8 cellular contexts compared by ENCODE assay signal in genomic region chr7:50793947-50794570, GRCh38. TPM values are rescaled to one million over a fixed set of nuclear protein-coding genes. Genes with fewer than 3 reads are reported as not detected.
DNase-seq lines count a peak whose midpoint lies in the region; ATAC-seq and TF ChIP-seq lines count a peak whose summit lies in the region.

No MANE protein-coding gene starts in this region.

- H3K4me3 ChIP-seq in fibroblast of the aortic adventitia (ENCODE audit: low read depth, low read length) (peak overlapping the region; percentile 64), osteoblast (ENCODE audit: insufficient read depth, low read length) (peak overlapping the region; percentile 67)

- peaks cover 33% of the 10 kb centered on the region for H3K79me2 ChIP-seq in osteoblast (ENCODE audit: insufficient read depth, low read length)

- ATAC-seq in GM18858 (IDR thresholded peaks at IDR 0.05; ENCODE audit: unreplicated experiment) (no peak), GM21786 (IDR thresholded peaks at IDR 0.05; ENCODE audit: unreplicated experiment) (no peak)

- peaks cover 14% of the 10 kb centered on the region for H4K20me1 ChIP-seq in osteoblast (ENCODE audit: insufficient read depth, low read length)

- no peaks in the 10 kb centered on the region for H3K27me3 ChIP-seq in osteoblast (ENCODE audit: insufficient read depth, low read length)

- peak overlapping the region; percentile 70 for H3K4me2 ChIP-seq in osteoblast (ENCODE audit: insufficient read depth, low read length)

- H3K36me3 ChIP-seq in osteoblast (ENCODE audit: insufficient read depth, low read length), result no peaks in the 10 kb centered on the region

- peaks cover 2% of the 10 kb centered on the region for H3K9me3 ChIP-seq in osteoblast (ENCODE audit: low read depth, low read length)

- H2AFZ ChIP-seq in osteoblast (ENCODE audit: low read length), result peak overlapping the region; percentile 75

- DNase-seq in fibroblast of the aortic adventitia (ENCODE audit: low read depth), result no peak
- no peak for DNase-seq in osteoblast (ENCODE audit: insufficient read length, low spot score, missing footprints)
- DNase-seq in NCI-H82 treated with DMSO at 0.1 percent for 48 hours (lab: John Stamatoyannopoulos, UW; ENCODE audit: unreplicated experiment), result no peak
- DNase-seq in NOMO-1 (lab: John Stamatoyannopoulos, UW; ENCODE audit: unreplicated experiment in 2 of 2), result no peak

- H3K27ac ChIP-seq in C4-2B (peak overlapping the region; percentile 74), VCaP (peak overlapping the region; percentile 86), osteoblast (ENCODE audit: low read depth, low read length) (peak overlapping the region; percentile 14)

- no peak for TF ChIP-seq CTCF in C4-2B (conservative IDR thresholded peaks at IDR 0.05)
- TF ChIP-seq CTCF in VCaP (conservative IDR thresholded peaks at IDR 0.05), result no peak
- TF ChIP-seq CTCF in fibroblast of the aortic adventitia (IDR thresholded peaks at IDR 0.05; ENCODE audit: insufficient read depth, low read length), result no peak
- TF ChIP-seq CTCF in osteoblast (IDR thresholded peaks at IDR 0.05; ENCODE audit: extremely low read depth, low read depth, low read length), result no peak

- H3K4me1 ChIP-seq in osteoblast (ENCODE audit: insufficient read depth, low read length), result peaks cover 12% of the 10 kb centered on the region

RNA-seq across cellular contexts. Expression of gene GRB10, which starts 11.4 kb away (rescaled TPM):
- 20.1 and 39.1 TPM in 2 replicates for total RNA-seq in fibroblast of the aortic adventitia (ENCODE audit: low replicate concordance)
- 62.6 and 69.5 TPM in 2 replicates for total RNA-seq in osteoblast

Comparison
In these comparisons a context has a peak if more than half of its experiments do, and no peak if none do; other contexts are left out.
1. H3K27ac ChIP-seq: peak in every context shown above with its lines; median percentile 86 in VCaP; 74 in C4-2B; 14 in osteoblast.